8 cellular contexts compared by ENCODE assay signal in the genomic region with DNA sequence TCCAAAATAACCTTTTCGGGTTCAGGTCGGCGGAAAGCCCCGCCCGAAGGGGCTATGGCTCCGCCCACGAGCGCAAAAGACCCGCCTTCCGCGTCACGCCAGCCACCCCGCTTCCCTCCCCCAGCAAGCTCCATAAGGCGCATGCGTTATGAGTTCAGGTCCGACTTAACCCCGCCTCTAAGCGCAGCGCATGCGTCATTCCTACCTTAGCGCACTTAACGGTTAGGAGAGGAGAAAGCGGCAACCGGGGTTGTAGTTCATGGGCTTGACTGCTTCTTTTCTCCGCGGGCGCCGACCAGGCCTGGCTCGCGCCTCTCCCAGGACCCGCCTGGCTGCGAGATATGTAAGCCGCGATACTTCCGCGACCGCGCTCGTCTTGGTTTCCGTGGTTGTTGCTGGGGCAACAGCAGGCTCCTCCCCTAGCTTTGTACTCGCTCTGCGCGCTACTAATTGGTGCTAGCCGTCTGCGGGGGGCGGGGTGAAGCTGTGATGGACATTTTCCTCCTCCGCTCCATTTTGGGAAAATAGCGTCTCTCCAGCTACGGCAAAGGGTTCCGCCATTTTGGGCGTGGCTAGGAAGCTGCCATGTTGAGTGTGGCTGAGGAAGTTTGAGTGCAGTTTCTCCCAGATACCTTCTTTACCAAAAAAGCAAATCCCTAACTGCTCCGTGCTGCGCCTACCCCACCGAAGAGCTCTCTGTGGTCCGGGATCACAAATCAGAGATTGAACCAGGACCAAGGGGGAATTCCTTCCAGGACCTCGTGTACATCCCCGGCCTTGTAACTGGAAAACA. TPM values are rescaled to one million over a fixed set of nuclear protein-coding genes. Genes with fewer than 3 reads are reported as not detected.
DNase-seq lines count a peak whose midpoint lies in the region; ATAC-seq and TF ChIP-seq lines count a peak whose summit lies in the region.

A gene with protein sequence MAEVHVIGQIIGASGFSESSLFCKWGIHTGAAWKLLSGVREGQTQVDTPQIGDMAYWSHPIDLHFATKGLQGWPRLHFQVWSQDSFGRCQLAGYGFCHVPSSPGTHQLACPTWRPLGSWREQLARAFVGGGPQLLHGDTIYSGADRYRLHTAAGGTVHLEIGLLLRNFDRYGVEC (minus strand): TSS at position 397 of the 793 bp plus-strand sequence. CDS start 630 bp downstream, outside the sequence.

- no peaks in the 10 kb centered on the region for H3K9me3 ChIP-seq in trophoblast cell (ENCODE audit: insufficient read depth, low read depth, low read length)

- H4K12ac ChIP-seq in trophoblast cell (ENCODE audit: low read depth, low read length): peak within 1 kb of the TSS; percentile 81

- peaks cover 3% of the 10 kb centered on the region for H3K36me3 Mint-ChIP-seq in type B pancreatic cell

- H3K4me3 Mint-ChIP-seq in type B pancreatic cell: peak within 1 kb of the TSS; percentile 96

- peak within 1 kb of the TSS; percentile 100 for H3K27ac Mint-ChIP-seq in type B pancreatic cell

- peak within 1 kb of the TSS; percentile 48 for H2BK120ac ChIP-seq in trophoblast cell (ENCODE audit: insufficient read depth, low read length, poor library complexity)

- 0 to 1% (median 1%) methylated on average over 57 of the region's 57 CpGs for WGBS in adipose tissue, 3 donors
- WGBS in trophoblast cell (ENCODE audit: extremely low coverage, insufficient coverage, insufficient read length): no CpG with 5 or more reads among the region's 57 CpGs

- H3K4ac ChIP-seq in trophoblast cell (ENCODE audit: low read depth, low read length): peak within 1 kb of the TSS; percentile 58

- peak within 1 kb of the TSS; percentile 81 for H3K18ac ChIP-seq in trophoblast cell (ENCODE audit: low read length)

- peak within 1 kb of the TSS; percentile 89 for H3K4me2 ChIP-seq in trophoblast cell (ENCODE audit: low read length)

- H3K23ac ChIP-seq in trophoblast cell (ENCODE audit: low read length): no peak within 1 kb of the TSS

- peak within 1 kb of the TSS; percentile 76 for H3K14ac ChIP-seq in trophoblast cell (ENCODE audit: low read length)

- no peak within 1 kb of the TSS for H2BK12ac ChIP-seq in trophoblast cell (ENCODE audit: low read length)

- H3K27me3 ChIP-seq in trophoblast cell (ENCODE audit: insufficient read depth, low read length): no peaks in the 10 kb centered on the region

- peak within 1 kb of the TSS; percentile 82 for H3K9ac ChIP-seq in trophoblast cell (ENCODE audit: low read length)

- DNase-seq in NCI-H1436 (lab: John Stamatoyannopoulos, UW) (peak; percentile 98), T follicular helper cell (ENCODE audit: low read depth) (peak; percentile 96), cardiac septum (ENCODE audit: low spot score) (peak; percentile 98), trophoblast cell (peak; percentile 98 to 99), type B pancreatic cell (ENCODE audit: extremely low spot score, unreplicated experiment) (peak; percentile 97)

- H4K91ac ChIP-seq in trophoblast cell (ENCODE audit: low read depth, low read length): peak within 1 kb of the TSS; percentile 84

- H2BK5ac ChIP-seq in trophoblast cell (ENCODE audit: low read depth, low read length, poor library complexity): peak within 1 kb of the TSS; percentile 71

- H3K4me1 Mint-ChIP-seq in type B pancreatic cell (ENCODE audit: unreplicated experiment): peaks cover 14% of the 10 kb centered on the region

- peak within 1 kb of the TSS; percentile 90 for H2AFZ ChIP-seq in trophoblast cell (ENCODE audit: insufficient read depth, low read length, poor library complexity)

- H3K27ac ChIP-seq in adipose tissue (ENCODE audit: low read depth, low read length) (peak within 1 kb of the TSS; percentile 77), trophoblast cell (ENCODE audit: low read depth, low read length) (peak within 1 kb of the TSS; percentile 90)

- TF ChIP-seq CTCF in GM12875 (IDR thresholded peaks at IDR 0.05; ENCODE audit: borderline replicate concordance, insufficient read depth, low read depth, low read length) (no peak), type B pancreatic cell (conservative IDR thresholded peaks at IDR 0.05) (no peak)

- H3K4me3 ChIP-seq in GM12875 (ENCODE audit: low read depth, low read length): peak within 1 kb of the TSS; percentile 83
- peak within 1 kb of the TSS; percentile 87 for H3K4me3 ChIP-seq in trophoblast cell (ENCODE audit: low read depth, low read length)

- peak; percentile 93 for ATAC-seq in HG02798 (IDR thresholded peaks at IDR 0.05; ENCODE audit: poor library complexity, unreplicated experiment)

- intact Hi-C loops in cardiac septum (cut with DNase I): loop anchor here (5.0 kb wide), 1 partner anchor 33 kb away; a partner anchor contains a TSS

- H3K27me3 Mint-ChIP-seq in type B pancreatic cell: no peaks in the 10 kb centered on the region

- peaks cover 8% of the 10 kb centered on the region for H3K79me1 ChIP-seq in trophoblast cell (ENCODE audit: low read length)

- H3K79me2 ChIP-seq in trophoblast cell (ENCODE audit: control insufficient read depth, insufficient read depth, low read length, poor library complexity): peaks cover 2% of the 10 kb centered on the region

- H3K4me1 ChIP-seq in trophoblast cell (ENCODE audit: control insufficient read depth in 1 of 2, insufficient read depth in 2 of 2, low read length in 2 of 2): peaks cover 4 to 6% of the 10 kb centered on the region in 2 experiments

- no peaks in the 10 kb centered on the region for H3K36me3 ChIP-seq in trophoblast cell (ENCODE audit: control insufficient read depth in 1 of 2, insufficient read depth in 2 of 2, low read length in 2 of 2)

- H4K8ac ChIP-seq in trophoblast cell (ENCODE audit: low read depth, low read length): peak within 1 kb of the TSS; percentile 93

- H3K9me3 Mint-ChIP-seq in type B pancreatic cell: no peaks in the 10 kb centered on the region

- peak within 1 kb of the TSS; percentile 77 for H2AK5ac ChIP-seq in trophoblast cell (ENCODE audit: low read length)

RNA-seq across cellular contexts. Expression of the gene that starts here (rescaled TPM):
- 1 to 10 TPM; 6.1 to 9.4 (median 6.4) TPM for polyA plus RNA-seq in adipose tissue
- 1.9 TPM for total RNA-seq in cardiac septum
- 3.2 TPM in 2 replicates for polyA plus RNA-seq in trophoblast cell (2013)
- total RNA-seq in type B pancreatic cell (ENCODE audit: low replicate concordance): 4.8 and 8.8 TPM in 2 replicates

Comparison
In these comparisons a context has a peak if more than half of its experiments do, and no peak if none do; other contexts are left out.
1. Peak in every context shown above with its lines: DNase-seq, ATAC-seq, H3K4me3 ChIP-seq and H3K27ac ChIP-seq.